Comparison of ENCODE assay signal across 25 cellular contexts in genomic region chr11:35248558-35249323, GRCh38.
DNase-seq lines count a peak whose midpoint lies in the region; ATAC-seq, FAIRE-seq and TF ChIP-seq lines count a peak whose summit lies in the region.
"Had no signal": no experiment of that assay in that cellular context is flagged by ENCODE, and none has a peak within 500 bp of the region (broad histone marks: within the 10 kb centered on the region; RNA-seq: fewer than 3 reads in every experiment).

No MANE protein-coding gene starts in this region.

- H3K9me3 ChIP-seq in CD4-positive, CD25-positive, alpha-beta regulatory T cell (ENCODE audit: control insufficient read depth in 2 of 2, low read length in 2 of 2) = peaks cover 4% of the 10 kb centered on the region in 2 experiments
- H3K9me3 ChIP-seq in keratinocyte (ENCODE audit: control insufficient read depth, low read depth, low read length) = peaks cover 3% of the 10 kb centered on the region

- no peak overlapping the region for H2AK5ac ChIP-seq in mesendoderm (ENCODE audit: low read length)

- FAIRE-seq in D721Med (lab: Jason Lieb, UNC) = peak; percentile 91
- peak; percentile 99 for FAIRE-seq in keratinocyte (lab: Jason Lieb, UNC)
- FAIRE-seq: TTC549 had no signal

- H4K5ac ChIP-seq in mesendoderm (ENCODE audit: low read length) = no peak overlapping the region

- H3K4me1 Mint-ChIP-seq in CD4-positive, CD25-positive, alpha-beta regulatory T cell = peaks cover 13 to 69% (median 32%) of the 10 kb centered on the region in 4 donors

- no peak overlapping the region for H3K9ac ChIP-seq in keratinocyte (ENCODE audit: control insufficient read depth, extremely low read depth, insufficient read depth, low read length)
- H3K9ac ChIP-seq in mesendoderm (ENCODE audit: low read length) = no peak overlapping the region
- H3K9ac ChIP-seq: BLaER1 treated with 17β-estradiol and CSF1 and Interleukin-3, amounts not matched to agents 10 nM and 100 nM; GM23248 had no signal

- WGBS in mesendoderm (ENCODE audit: extremely low coverage, insufficient coverage, low lambda C conversion rate) = no CpG with 5 or more reads among the region's 4 CpGs

- H3K27me3 ChIP-seq in CD4-positive, CD25-positive, alpha-beta regulatory T cell (ENCODE audit: control insufficient read depth, insufficient read depth, low read length) = no peaks in the 10 kb centered on the region
- H3K27me3 ChIP-seq in keratinocyte (ENCODE audit: control insufficient read depth, extremely low read depth, insufficient read depth, low read length) = no peaks in the 10 kb centered on the region
- no peaks in the 10 kb centered on the region for H3K27me3 ChIP-seq in mesendoderm (ENCODE audit: insufficient read depth, low read length, poor library complexity)
- H3K27me3 ChIP-seq: BLaER1 treated with 17β-estradiol and CSF1 and Interleukin-3, amounts not matched to agents 10 nM and 100 nM; cardiac muscle cell had no signal

- H3K4me1 ChIP-seq in CD4-positive, CD25-positive, alpha-beta regulatory T cell (ENCODE audit: control insufficient read depth, insufficient read depth, low read length, poor library complexity, severe bottlenecking) = peaks cover 21% of the 10 kb centered on the region
- H3K4me1 ChIP-seq in keratinocyte (ENCODE audit: control insufficient read depth, extremely low read depth, insufficient read depth, low read length) (no peaks in the 10 kb centered on the region), mesendoderm (ENCODE audit: control insufficient read depth, low read depth, low read length) (no peaks in the 10 kb centered on the region)

- peaks cover 5% of the 10 kb centered on the region for H3K27me3 Mint-ChIP-seq in CD4-positive, CD25-positive, alpha-beta regulatory T cell

- H3K18ac ChIP-seq in mesendoderm (ENCODE audit: low read length) = no peak overlapping the region

- no peak overlapping the region for H3K56ac ChIP-seq in mesendoderm (ENCODE audit: low read length)

- peak overlapping the region; percentile 60 to 99 (median 98) for H3K27ac Mint-ChIP-seq in CD4-positive, CD25-positive, alpha-beta regulatory T cell

- H3K4me3 ChIP-seq in CD4-positive, CD25-positive, alpha-beta regulatory T cell (ENCODE audit: low read depth, low read length) = no peak overlapping the region
- H3K4me3 ChIP-seq in keratinocyte (ENCODE audit: control insufficient read depth in 2 of 3, extremely low read depth in 1 of 3, insufficient read depth in 2 of 3, low read depth in 1 of 3, low read length in 3 of 3) (no peak overlapping the region), mesendoderm (ENCODE audit: low read length) (no peak overlapping the region)
- H3K4me3 ChIP-seq: BLaER1 treated with 17β-estradiol and CSF1 and Interleukin-3, amounts not matched to agents 10 nM and 100 nM; cardiac muscle cell; GM23248; smooth muscle cell had no signal

- H3K27ac ChIP-seq in CD4-positive, CD25-positive, alpha-beta regulatory T cell (ENCODE audit: insufficient read depth, low read length, poor library complexity, severe bottlenecking) = peak overlapping the region; percentile 66
- H3K27ac ChIP-seq in keratinocyte (ENCODE audit: control insufficient read depth, insufficient read depth, low read length) (no peak overlapping the region), mesendoderm (ENCODE audit: low read depth, low read length) (no peak overlapping the region)
- H3K27ac ChIP-seq: BLaER1 treated with 17β-estradiol and CSF1 and Interleukin-3, amounts not matched to agents 10 nM and 100 nM; cardiac muscle cell; GM23248 had no signal

- no peak overlapping the region for H2BK5ac ChIP-seq in mesendoderm (ENCODE audit: low read length)

- H2BK15ac ChIP-seq in mesendoderm (replicated peaks; ENCODE audit: low read depth) = no peak overlapping the region

- H3K4me2 ChIP-seq in keratinocyte (ENCODE audit: control insufficient read depth, extremely low read depth, insufficient read depth, low read depth, low read length) = no peak overlapping the region
- no peak overlapping the region for H3K4me2 ChIP-seq in mesendoderm (ENCODE audit: low read length)
- H3K4me2 ChIP-seq: BLaER1 treated with 17β-estradiol and CSF1 and Interleukin-3, amounts not matched to agents 10 nM and 100 nM; smooth muscle cell had no signal

- H3K4ac ChIP-seq in mesendoderm (ENCODE audit: low read depth, low read length) = no peak overlapping the region

- dilution Hi-C loops in keratinocyte (cut with MboI; ENCODE audit: extremely low pct_ligation_motif_present, low sequenced_read_pairs) = no loop called here

- no peak overlapping the region for H4K8ac ChIP-seq in mesendoderm (ENCODE audit: low read depth, low read length)

- no peaks in the 10 kb centered on the region for H3K9me1 ChIP-seq in keratinocyte (ENCODE audit: control insufficient read depth, extremely low read depth, insufficient read depth, low read length)

- H3K79me2 ChIP-seq in keratinocyte (ENCODE audit: control insufficient read depth, insufficient read depth, low read length) (no peaks in the 10 kb centered on the region), mesendoderm (ENCODE audit: control insufficient read depth, insufficient read depth, low read length) (no peaks in the 10 kb centered on the region)

- no peaks in the 10 kb centered on the region for H3K36me3 Mint-ChIP-seq in CD4-positive, CD25-positive, alpha-beta regulatory T cell

- DNase-seq in CD4-positive, CD25-positive, alpha-beta regulatory T cell = no peak
- no peak for DNase-seq in D721Med (ENCODE audit: insufficient read length, low spot score)
- DNase-seq in amniotic epithelial cell (ENCODE audit: low read depth) = peak; percentile 23
- no peak for DNase-seq in keratinocyte (ENCODE audit: low read depth, low spot score)
- DNase-seq in mesendoderm = no peak
- no peak for DNase-seq in GM19238 (ENCODE audit: insufficient read length, low spot score)
- DNase-seq: activated CD4-positive, alpha-beta T cell treated with anti-CD3 and anti-CD28 coated beads for 1 hour; activated CD8-positive, alpha-beta memory T cell treated with anti-CD3 and anti-CD28 coated beads for 24 hours; activated naive CD4-positive, alpha-beta T cell; glutamatergic neuron; GM23248; KBM-7; MM.1S; NCI-H1436 treated with DMSO at 0.1 percent for 48 hours; NCI-H510A; NK-92 treated with Interleukin-12 subunit alpha and Interleukin-12 subunit beta, amount 100 ng/mL, for 24 hours; nucleus accumbens; SIG-M5; stimulated activated CD4-positive, alpha-beta T cell treated with anti-CD3 and anti-CD28 coated beads, Interleukin-2, amount 100 ng/mL, for 24 hours had no signal

- H3K4me3 Mint-ChIP-seq in CD4-positive, CD25-positive, alpha-beta regulatory T cell = no peak overlapping the region

- no peaks in the 10 kb centered on the region for H3K36me3 ChIP-seq in CD4-positive, CD25-positive, alpha-beta regulatory T cell (ENCODE audit: control insufficient read depth, insufficient read depth, low read length)
- no peaks in the 10 kb centered on the region for H3K36me3 ChIP-seq in keratinocyte (ENCODE audit: control insufficient read depth in 2 of 2, extremely low read depth in 1 of 2, insufficient read depth in 2 of 2, low read length in 2 of 2)
- no peaks in the 10 kb centered on the region for H3K36me3 ChIP-seq in mesendoderm (ENCODE audit: control insufficient read depth, insufficient read depth, low read length)
- H3K36me3 ChIP-seq: BLaER1 treated with 17β-estradiol and CSF1 and Interleukin-3, amounts not matched to agents 10 nM and 100 nM; cardiac muscle cell had no signal

- no peak overlapping the region for H3K23ac ChIP-seq in mesendoderm (ENCODE audit: low read length)

- no peak for ATAC-seq in CD4-positive, CD25-positive, alpha-beta regulatory T cell (ENCODE audit: low read depth in 2 of 2)
- ATAC-seq in HG03175 (IDR thresholded peaks at IDR 0.05; ENCODE audit: unreplicated experiment) = no peak
- ATAC-seq: Panc1 had no signal

- H4K20me1 ChIP-seq in keratinocyte (ENCODE audit: control insufficient read depth, extremely low read depth, insufficient read depth, low read length) = no peaks in the 10 kb centered on the region
- H4K20me1 ChIP-seq: BLaER1 treated with 17β-estradiol and CSF1 and Interleukin-3, amounts not matched to agents 10 nM and 100 nM had no signal

- no peak overlapping the region for H2AFZ ChIP-seq in keratinocyte (ENCODE audit: control insufficient read depth, low read length)
- H2AFZ ChIP-seq: GM23248 had no signal

- TF ChIP-seq CTCF in D721Med (IDR thresholded peaks at IDR 0.05; ENCODE audit: insufficient read depth, missing control alignments) (no peak), keratinocyte (optimal IDR thresholded peaks at IDR 0.05 in 1 of 3, IDR thresholded peaks at IDR 0.05 in 1 of 3, conservative IDR thresholded peaks at IDR 0.05 in 1 of 3; ENCODE audit: extremely low read depth in 1 of 3, insufficient read depth in 2 of 3, low read length in 3 of 3) (no peak)

- H2BK120ac ChIP-seq in mesendoderm (ENCODE audit: low read depth, low read length) = no peak overlapping the region

- H3K9me3 Mint-ChIP-seq in CD4-positive, CD25-positive, alpha-beta regulatory T cell = peaks cover 0 to 4% (median 0%) of the 10 kb centered on the region in 7 donors

- H3K79me1 ChIP-seq in mesendoderm (ENCODE audit: low read length) = no peaks in the 10 kb centered on the region
